In genomic region chr5:100904259-100904822, GRCh38 we compare ENCODE assay signal across 7 cellular contexts. TPM values are rescaled to one million over a fixed set of nuclear protein-coding genes. Genes with fewer than 3 reads are reported as not detected.
DNase-seq lines count a peak whose midpoint lies in the region; ATAC-seq and TF ChIP-seq lines count a peak whose summit lies in the region.

No MANE protein-coding gene starts in this region.

- no peaks in the 10 kb centered on the region for H3K9me3 Mint-ChIP-seq in nephron progenitor cell

- H3K36me3 ChIP-seq in BE2C: no peaks in the 10 kb centered on the region

- H3K27ac Mint-ChIP-seq in T-helper 17 cell (peak overlapping the region; percentile 99), nephron progenitor cell (no peak overlapping the region)

- H3K9me3 ChIP-seq in T-helper 17 cell (ENCODE audit: control insufficient read depth, low read length, poor library complexity, severe bottlenecking) (no peaks in the 10 kb centered on the region), BE2C (no peaks in the 10 kb centered on the region)

- H3K4me3 Mint-ChIP-seq in T-helper 17 cell (peak overlapping the region; percentile 99), nephron progenitor cell (peak overlapping the region; percentile 91)

- ATAC-seq in GM19035 (IDR thresholded peaks at IDR 0.05; ENCODE audit: unreplicated experiment) (peak; percentile 14), HG03095 (IDR thresholded peaks at IDR 0.05; ENCODE audit: unreplicated experiment) (peak; percentile 16), T-helper 17 cell (peak; percentile 10)

- DNase-seq in T-helper 17 cell: peak in 2 of 3 donors; percentile 16 to 38
- DNase-seq in choroid plexus epithelial cell (ENCODE audit: low read depth): no peak
- no peak for DNase-seq in nephron progenitor cell
- DNase-seq in BE2C: no peak
- no peak for DNase-seq in NCI-H345 treated with DMSO at 0.1 percent for 48 hours (lab: John Stamatoyannopoulos, UW; ENCODE audit: unreplicated experiment)

- H3K4me1 ChIP-seq in BE2C: no peaks in the 10 kb centered on the region

- peaks cover 5% of the 10 kb centered on the region for H3K36me3 Mint-ChIP-seq in T-helper 17 cell (ENCODE audit: low read depth)
- H3K36me3 Mint-ChIP-seq in nephron progenitor cell (ENCODE audit: low read depth): no peaks in the 10 kb centered on the region

- H3K4me1 Mint-ChIP-seq in T-helper 17 cell: peaks cover 45% of the 10 kb centered on the region
- H3K4me1 Mint-ChIP-seq in nephron progenitor cell: peaks cover 44% of the 10 kb centered on the region

- no peaks in the 10 kb centered on the region for H3K27me3 Mint-ChIP-seq in T-helper 17 cell
- peaks cover 48% of the 10 kb centered on the region for H3K27me3 Mint-ChIP-seq in nephron progenitor cell (ENCODE audit: low read depth, poor library complexity)

- no peak for TF ChIP-seq CTCF in choroid plexus epithelial cell (conservative IDR thresholded peaks at IDR 0.05; ENCODE audit: low read depth, low read length)
- no peak for TF ChIP-seq CTCF in nephron progenitor cell (IDR thresholded peaks at IDR 0.05)
- no peak for TF ChIP-seq CTCF in BE2C (IDR thresholded peaks at IDR 0.05; ENCODE audit: low read depth, low read length)

- H3K4me3 ChIP-seq in choroid plexus epithelial cell (ENCODE audit: low read depth, low read length): peak overlapping the region; percentile 71
- H3K4me3 ChIP-seq in BE2C (ENCODE audit: low read depth, low read length): no peak overlapping the region

- no peaks in the 10 kb centered on the region; the same call in 1 of the 2 replicates for H3K27me3 ChIP-seq in BE2C

RNA-seq across cellular contexts. Expression of gene ST8SIA4, which starts 1.3 kb away (rescaled TPM):
- total RNA-seq in T-helper 17 cell: 10 to 100 TPM; 27.5 to 29.0 TPM
- polyA plus RNA-seq in BE2C (2012; ENCODE audit: insufficient read depth, insufficient read length, low read depth): 0.52 TPM

Comparison
In these comparisons a context has a peak if more than half of its experiments do, and no peak if none do; other contexts are left out.
1. DNase-seq: peak in T-helper 17 cell (2 of 3); none in choroid plexus epithelial cell (single experiment), nephron progenitor cell (single experiment), BE2C (single experiment) and NCI-H345 treated with DMSO at 0.1 percent for 48 hours (single experiment).
2. Peak in every context shown above with its lines, with median percentiles within 50 percentile points of each other: ATAC-seq.